Comparison of ENCODE assay signal across 12 cellular contexts in the genomic region with DNA sequence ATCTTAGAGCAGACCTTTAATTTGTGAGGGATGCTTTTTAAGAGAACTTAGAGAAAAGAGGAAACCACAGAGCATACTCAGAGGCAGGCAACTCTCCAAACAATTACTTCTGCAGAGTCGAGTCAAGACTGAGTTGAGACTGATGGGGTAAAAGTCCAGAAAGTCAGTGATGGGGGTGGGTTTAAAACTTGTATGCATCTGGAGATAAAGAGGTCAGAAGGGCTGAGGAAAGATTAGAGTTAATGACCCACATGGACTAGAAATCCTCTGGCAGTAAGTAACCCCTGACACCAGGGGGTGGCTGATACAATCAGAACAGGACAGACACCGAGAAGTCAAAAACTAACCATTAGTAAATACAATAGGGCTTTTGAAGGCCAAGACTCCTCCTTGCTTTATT. TPM values are rescaled to one million over a fixed set of nuclear protein-coding genes. Genes with fewer than 3 reads are reported as not detected.
A peak's percentile ranks its signal among the peaks of the same experiment; 100 is the strongest.
DNase-seq lines count a peak whose midpoint lies in the region; ATAC-seq and TF ChIP-seq lines count a peak whose summit lies in the region.
"Had no signal": no experiment of that assay in that cellular context is flagged by ENCODE, and none has a peak within 500 bp of the region (broad histone marks: within the 10 kb centered on the region; RNA-seq: fewer than 3 reads in every experiment).

No MANE protein-coding gene starts in this region.

- peak; percentile 19 for DNase-seq in BE2C
- no peak for DNase-seq in H9
- no peak for DNase-seq in WTC11 (ENCODE audit: low spot score)
- no peak for DNase-seq in right lobe of liver
- DNase-seq in activated CD4-positive, alpha-beta memory T cell treated with anti-CD3 and anti-CD28 coated beads for 36 hours: no peak
- no peak for DNase-seq in stimulated activated CD4-positive, alpha-beta T cell treated with anti-CD3 and anti-CD28 coated beads, Interleukin-1b, Interleukin-23, amount 100 ng/mL, for 48 hours
- DNase-seq in NCI-H1048 (lab: John Stamatoyannopoulos, UW): no peak
- DNase-seq: C1 segment of cervical spinal cord, MG63 had no signal

- no peak overlapping the region for H4K5ac ChIP-seq in H9 (ENCODE audit: insufficient read length, low read depth, low read length)

- H3K9me3 Mint-ChIP-seq in H9 (no peaks in the 10 kb centered on the region), WTC11 (no peaks in the 10 kb centered on the region)
- H3K9me3 Mint-ChIP-seq in activated CD4-positive, alpha-beta memory T cell treated with anti-CD3 and anti-CD28 coated beads for 36 hours: no peaks in the 10 kb centered on the region
- H3K9me3 Mint-ChIP-seq: stimulated activated naive CD8-positive, alpha-beta T cell treated with anti-CD3 and anti-CD28 coated beads, Interleukin-15, Interleukin-2, amounts not matched to agents 100 ng/mL and 50 ng/mL, for 24 hours had no signal

- H3K27ac ChIP-seq in H9 (ENCODE audit: insufficient read length, low read depth, low read length) (no peak overlapping the region), right lobe of liver (no peak overlapping the region), gastroesophageal sphincter (no peak overlapping the region)
- H3K27ac ChIP-seq: ascending aorta had no signal

- no peaks in the 10 kb centered on the region for H3K79me1 ChIP-seq in H9 (ENCODE audit: insufficient read depth, low read depth, low read length, poor library complexity, severe bottlenecking)

- H3K4me3 ChIP-seq in BE2C (ENCODE audit: low read depth, low read length) (no peak overlapping the region), right lobe of liver (no peak overlapping the region), gastroesophageal sphincter (no peak overlapping the region)
- H3K4me3 ChIP-seq: ascending aorta, MG63 had no signal

- H3T11ph ChIP-seq in H9 (ENCODE audit: low read length): no peak overlapping the region

- H4K20me1 ChIP-seq in H9 (ENCODE audit: control insufficient read depth, insufficient read depth, insufficient read length): no peaks in the 10 kb centered on the region

- no peak overlapping the region for H3K4me3 Mint-ChIP-seq in H9
- no peak overlapping the region for H3K4me3 Mint-ChIP-seq in WTC11
- H3K4me3 Mint-ChIP-seq in activated CD4-positive, alpha-beta memory T cell treated with anti-CD3 and anti-CD28 coated beads for 36 hours: no peak overlapping the region
- H3K4me3 Mint-ChIP-seq: stimulated activated naive CD8-positive, alpha-beta T cell treated with anti-CD3 and anti-CD28 coated beads, Interleukin-15, Interleukin-2, amounts not matched to agents 100 ng/mL and 50 ng/mL, for 24 hours had no signal

- no peaks in the 10 kb centered on the region for H3K27me3 Mint-ChIP-seq in H9 (ENCODE audit: low read depth)
- no peaks in the 10 kb centered on the region for H3K27me3 Mint-ChIP-seq in WTC11 (ENCODE audit: low read depth)
- H3K27me3 Mint-ChIP-seq in activated CD4-positive, alpha-beta memory T cell treated with anti-CD3 and anti-CD28 coated beads for 36 hours: no peaks in the 10 kb centered on the region
- H3K27me3 Mint-ChIP-seq: stimulated activated naive CD8-positive, alpha-beta T cell treated with anti-CD3 and anti-CD28 coated beads, Interleukin-15, Interleukin-2, amounts not matched to agents 100 ng/mL and 50 ng/mL, for 24 hours had no signal

- no peak overlapping the region for H2BK120ac ChIP-seq in H9 (ENCODE audit: low read depth, low read length, poor library complexity, severe bottlenecking)

- peaks cover 52% of the 10 kb centered on the region for H3K4me1 ChIP-seq in BE2C
- H3K4me1 ChIP-seq in H9 (ENCODE audit: insufficient read depth, low read length): peaks cover 2% of the 10 kb centered on the region; the same call in 1 of the 2 replicates
- peaks cover 0 to 25% (median 0%) of the 10 kb centered on the region in 4 donors for H3K4me1 ChIP-seq in right lobe of liver
- H3K4me1 ChIP-seq in gastroesophageal sphincter: peaks cover 0 to 17% (median 0%) of the 10 kb centered on the region in 3 donors

- no peaks in the 10 kb centered on the region; the same call in 1 of the 2 replicates for H3K79me2 ChIP-seq in H9 (ENCODE audit: insufficient read depth, low read length)

- no CpG with 5 or more reads among the region's 2 CpGs for WGBS in H9 (ENCODE audit: extremely low coverage, insufficient read length, low lambda C conversion rate)
- WGBS in right lobe of liver (ENCODE audit: insufficient coverage, low coverage, low lambda C conversion rate, missing lambda C conversion rate): 20% methylated on average over 2 of the region's 2 CpGs
- WGBS in gastroesophageal sphincter (ENCODE audit: low coverage in 1 of 2), 2 donors: 41 to 56% methylated on average over 2 of the region's 2 CpGs

- H3K9me3 ChIP-seq in BE2C (no peaks in the 10 kb centered on the region), H9 (ENCODE audit: control insufficient read depth, low read depth, low read length) (no peaks in the 10 kb centered on the region), right lobe of liver (no peaks in the 10 kb centered on the region), gastroesophageal sphincter (no peaks in the 10 kb centered on the region)
- H3K9me3 ChIP-seq: ascending aorta, MG63 had no signal

- H2AK5ac ChIP-seq in H9 (ENCODE audit: insufficient read length, low read length): no peak overlapping the region

- H2AFZ ChIP-seq in H9 (ENCODE audit: low read length): no peak overlapping the region

- H2BK12ac ChIP-seq in H9 (ENCODE audit: insufficient read length, low read depth, low read length): no peak overlapping the region

- no peak overlapping the region for H3K14ac ChIP-seq in H9 (ENCODE audit: insufficient read depth, low read length)

- no peak overlapping the region for H4K91ac ChIP-seq in H9 (ENCODE audit: insufficient read length, low read depth, low read length)

- no peak for TF ChIP-seq POLR2A in right lobe of liver (IDR thresholded peaks at IDR 0.05)
- no peak for TF ChIP-seq POLR2A in gastroesophageal sphincter (IDR thresholded peaks at IDR 0.05)

- no peaks in the 10 kb centered on the region for H3K36me3 ChIP-seq in BE2C
- H3K36me3 ChIP-seq in right lobe of liver: no peaks in the 10 kb centered on the region
- H3K36me3 ChIP-seq in gastroesophageal sphincter: no peaks in the 10 kb centered on the region
- H3K36me3 ChIP-seq: ascending aorta, MG63 had no signal

- no peak overlapping the region for H2BK5ac ChIP-seq in H9 (ENCODE audit: insufficient read length, low read length)

- no peak overlapping the region for H2BK15ac ChIP-seq in H9 (ENCODE audit: low read depth, low read length)

- no peak overlapping the region for H3K23ac ChIP-seq in H9 (ENCODE audit: insufficient read length, low read depth, low read length)

- H3K4ac ChIP-seq in H9 (ENCODE audit: low read depth, low read length): no peak overlapping the region

- H3K23me2 ChIP-seq in H9 (ENCODE audit: insufficient read length, low read depth, low read length, poor library complexity, severe bottlenecking): no peaks in the 10 kb centered on the region

- intact Hi-C loops in right lobe of liver (cut with DNase I): no loop called here
- intact Hi-C loops in activated CD4-positive, alpha-beta memory T cell treated with anti-CD3 and anti-CD28 coated beads for 36 hours (cut with micrococcal nuclease): no loop called here

- TF ChIP-seq CTCF in BE2C (IDR thresholded peaks at IDR 0.05; ENCODE audit: low read depth, low read length): peak; percentile 33
- peak; percentile 47 for TF ChIP-seq CTCF in H9 (conservative IDR thresholded peaks at IDR 0.05)
- no peak for TF ChIP-seq CTCF in WTC11 (IDR thresholded peaks at IDR 0.05)
- TF ChIP-seq CTCF in right lobe of liver (IDR thresholded peaks at IDR 0.05): peak in 2 of 4 donors; percentile 7 to 8
- TF ChIP-seq CTCF in gastroesophageal sphincter (IDR thresholded peaks at IDR 0.05): no peak

- CTCF ChIA-PET in WTC11 (lab: Charles Lee): no interaction called here
- CTCF ChIA-PET in activated CD4-positive, alpha-beta memory T cell treated with anti-CD3 and anti-CD28 coated beads for 36 hours (lab: Charles Lee): no interaction called here

- H3K36me3 Mint-ChIP-seq in H9 (ENCODE audit: insufficient read depth in 1 of 3, low read depth in 3 of 3): no peaks in the 10 kb centered on the region
- no peaks in the 10 kb centered on the region for H3K36me3 Mint-ChIP-seq in WTC11
- H3K36me3 Mint-ChIP-seq in activated CD4-positive, alpha-beta memory T cell treated with anti-CD3 and anti-CD28 coated beads for 36 hours: no peaks in the 10 kb centered on the region

- no peak overlapping the region for H4K8ac ChIP-seq in H9 (replicated peaks; ENCODE audit: insufficient read length, low read depth, low read length)

- no peak for TF ChIP-seq EP300 in gastroesophageal sphincter (IDR thresholded peaks at IDR 0.05)

- H3K56ac ChIP-seq in H9 (ENCODE audit: insufficient read length, low read depth, low read length): no peak overlapping the region

- ATAC-seq in WTC11: peak; percentile 53
- peak in 3 of 4 donors; percentile 19 to 53 (median 22) for ATAC-seq in right lobe of liver
- ATAC-seq in gastroesophageal sphincter: no peak

- H3K9ac ChIP-seq in H9 (ENCODE audit: extremely low read depth, insufficient read length, low read length): no peak overlapping the region

- no peak overlapping the region for H3K4me2 ChIP-seq in H9 (ENCODE audit: insufficient read depth, insufficient read length, low read length)

- POLR2A ChIA-PET in WTC11 (lab: Charles Lee): no interaction called here
- POLR2A ChIA-PET in activated CD4-positive, alpha-beta memory T cell treated with anti-CD3 and anti-CD28 coated beads for 36 hours (lab: Charles Lee): no interaction called here

- peaks cover 2 to 7% of the 10 kb centered on the region in 2 experiments; a peak in 3 of 4 replicates for H3K4me1 Mint-ChIP-seq in H9
- no peaks in the 10 kb centered on the region for H3K4me1 Mint-ChIP-seq in WTC11
- H3K4me1 Mint-ChIP-seq in activated CD4-positive, alpha-beta memory T cell treated with anti-CD3 and anti-CD28 coated beads for 36 hours (ENCODE audit: low read depth): peaks cover 2% of the 10 kb centered on the region

- H3K27me3 ChIP-seq in BE2C: no peaks in the 10 kb centered on the region
- H3K27me3 ChIP-seq in H9 (ENCODE audit: insufficient read depth, low read length): no peaks in the 10 kb centered on the region
- no peaks in the 10 kb centered on the region for H3K27me3 ChIP-seq in right lobe of liver
- H3K27me3 ChIP-seq in gastroesophageal sphincter: no peaks in the 10 kb centered on the region
- H3K27me3 ChIP-seq: ascending aorta, MG63 had no signal

- H3K18ac ChIP-seq in H9 (ENCODE audit: insufficient read length, low read depth, low read length): no peak overlapping the region

- H2BK20ac ChIP-seq in H9 (ENCODE audit: low read depth, low read length, poor library complexity, severe bottlenecking): no peak overlapping the region

- H3K27ac Mint-ChIP-seq in H9: no peak overlapping the region
- no peak overlapping the region for H3K27ac Mint-ChIP-seq in WTC11
- H3K27ac Mint-ChIP-seq in activated CD4-positive, alpha-beta memory T cell treated with anti-CD3 and anti-CD28 coated beads for 36 hours: no peak overlapping the region
- H3K27ac Mint-ChIP-seq: stimulated activated naive CD8-positive, alpha-beta T cell treated with anti-CD3 and anti-CD28 coated beads, Interleukin-15, Interleukin-2, amounts not matched to agents 100 ng/mL and 50 ng/mL, for 24 hours had no signal

RNA-seq across cellular contexts. Expression of a gene that starts 42.4 kb away (rescaled TPM):
- 241 TPM for polyA plus RNA-seq in BE2C (2012; ENCODE audit: insufficient read depth, insufficient read length, low read depth)
- total RNA-seq in H9 (2021) (184 and 188 TPM in 2 replicates), WTC11 (2021) (153 to 161 TPM (median 158 TPM) in 3 replicates), right lobe of liver (10 to 100 TPM; 35.2 to 67.7 (median 56.5) TPM), gastroesophageal sphincter (100 to 1,000 TPM; 267 to 536 (median 334) TPM)
- total RNA-seq in activated CD4-positive, alpha-beta memory T cell treated with anti-CD3 and anti-CD28 coated beads for 36 hours: 100 to 1,000 TPM; 227 to 232 TPM

Comparison
In these comparisons a context has a peak if more than half of its experiments do, and no peak if none do; other contexts are left out.
1. CTCF ChIP-seq: peak in BE2C (single experiment) and H9 (single experiment); none in WTC11 (single experiment) and gastroesophageal sphincter (0 of 4).